ENCODE assay signal across 1 cellular context in genomic region chr7:140696679-140697446, GRCh38.
TF ChIP-seq lines count a peak whose summit lies in the region.

TSS of gene NDUFB2 (plus strand) at chr7:140696708. CDS start at chr7:140696745, 37 bp downstream.

TF ChIP-seq in HepG2, 621 proteins besides CTCF, POLR2A, EP300 and RAD21 (continued from another document and continues in another):
- TF ChIP-seq IRF1 (CRISPR knock-in tag; IDR thresholded peaks at IDR 0.05; ENCODE audit: low read depth) (0 out of 2 replicates have a peak, but pooled peaks have one; percentile 63), ZSCAN29 (CRISPR knock-in tag; conservative IDR thresholded peaks at IDR 0.05) (peak; percentile 66; the same call in 1 of the 2 replicates), ZBTB43 (CRISPR knock-in tag; conservative IDR thresholded peaks at IDR 0.05) (0 out of 2 replicates have a peak, but pooled peaks have one; percentile 28), ZNF501 (CRISPR knock-in tag; IDR thresholded peaks at IDR 0.05) (peak; percentile 77), CBFB (CRISPR knock-in tag; IDR thresholded peaks at IDR 0.05) (peak; percentile 77), ZNF784 (CRISPR knock-in tag; IDR thresholded peaks at IDR 0.05; ENCODE audit: borderline replicate concordance) (peak; percentile 23), CHD4 (IDR thresholded peaks at IDR 0.05; ENCODE audit: borderline replicate concordance, low read length) (no peak), ZNF446 (CRISPR knock-in tag; IDR thresholded peaks at IDR 0.05) (no peak), ZNF567 (CRISPR knock-in tag; IDR thresholded peaks at IDR 0.05; ENCODE audit: borderline replicate concordance) (peak; percentile 65), ZNF570 (CRISPR knock-in tag; IDR thresholded peaks at IDR 0.05; ENCODE audit: borderline replicate concordance) (no peak), HNRNPLL (IDR thresholded peaks at IDR 0.05; ENCODE audit: low read depth, low read length, poor library complexity, severe bottlenecking) (peak; percentile 81), TBP (CRISPR knock-in tag; IDR thresholded peaks at IDR 0.05) (no peak), CREM (IDR thresholded peaks at IDR 0.05) (peak; percentile 37; the same call in 1 of the 2 replicates), CREM (CRISPR knock-in tag; IDR thresholded peaks at IDR 0.05) (no peak), ZNF761 (CRISPR knock-in tag; conservative IDR thresholded peaks at IDR 0.05) (peak; percentile 85; the same call in 1 of the 2 replicates), ZFYVE20 (CRISPR knock-in tag; IDR thresholded peaks at IDR 0.05; ENCODE audit: borderline replicate concordance, low read depth) (no peak), TEAD2 (CRISPR knock-in tag; IDR thresholded peaks at IDR 0.05) (no peak), ZNF292 (CRISPR knock-in tag; IDR thresholded peaks at IDR 0.05; ENCODE audit: borderline replicate concordance, low read depth) (0 out of 2 replicates have a peak, but pooled peaks have one; percentile 15), RCOR2 (CRISPR knock-in tag; IDR thresholded peaks at IDR 0.05) (no peak), ZNF614 (CRISPR knock-in tag; IDR thresholded peaks at IDR 0.05; ENCODE audit: borderline replicate concordance) (no peak), POGK (CRISPR knock-in tag; conservative IDR thresholded peaks at IDR 0.05) (peak; percentile 85; the same call in 1 of the 2 replicates), CREB3 (CRISPR knock-in tag; IDR thresholded peaks at IDR 0.05) (no peak; the same call in 1 of the 2 replicates), ZNF260 (CRISPR knock-in tag; IDR thresholded peaks at IDR 0.05; ENCODE audit: borderline replicate concordance, low read depth) (no peak), SAFB2 (CRISPR knock-in tag; IDR thresholded peaks at IDR 0.05; ENCODE audit: borderline replicate concordance, low read depth) (no peak; the same call in 1 of the 2 replicates), FOXO1 (CRISPR knock-in tag; IDR thresholded peaks at IDR 0.05) (peak; percentile 9), ATF1 (CRISPR knock-in tag; IDR thresholded peaks at IDR 0.05) (no peak), ZFP1 (CRISPR knock-in tag; IDR thresholded peaks at IDR 0.05) (no peak), HOXA7 (CRISPR knock-in tag; IDR thresholded peaks at IDR 0.05) (0 out of 2 replicates have a peak, but pooled peaks have one; percentile 37), ZNF513 (CRISPR knock-in tag; conservative IDR thresholded peaks at IDR 0.05) (no peak), NFIB (CRISPR knock-in tag; IDR thresholded peaks at IDR 0.05; ENCODE audit: borderline replicate concordance) (no peak), ATM (IDR thresholded peaks at IDR 0.05; ENCODE audit: borderline replicate concordance) (no peak), ZNF607 (CRISPR knock-in tag; IDR thresholded peaks at IDR 0.05; ENCODE audit: borderline replicate concordance) (peak; percentile 79; the same call in 1 of the 2 replicates), ZNF563 (CRISPR knock-in tag; IDR thresholded peaks at IDR 0.05) (peak; percentile 40; the same call in 1 of the 2 replicates), SATB2 (CRISPR knock-in tag; IDR thresholded peaks at IDR 0.05) (no peak), KLF12 (CRISPR knock-in tag; IDR thresholded peaks at IDR 0.05; ENCODE audit: borderline replicate concordance) (peak; percentile 86)
- TF ChIP-seq, protein P1, sequence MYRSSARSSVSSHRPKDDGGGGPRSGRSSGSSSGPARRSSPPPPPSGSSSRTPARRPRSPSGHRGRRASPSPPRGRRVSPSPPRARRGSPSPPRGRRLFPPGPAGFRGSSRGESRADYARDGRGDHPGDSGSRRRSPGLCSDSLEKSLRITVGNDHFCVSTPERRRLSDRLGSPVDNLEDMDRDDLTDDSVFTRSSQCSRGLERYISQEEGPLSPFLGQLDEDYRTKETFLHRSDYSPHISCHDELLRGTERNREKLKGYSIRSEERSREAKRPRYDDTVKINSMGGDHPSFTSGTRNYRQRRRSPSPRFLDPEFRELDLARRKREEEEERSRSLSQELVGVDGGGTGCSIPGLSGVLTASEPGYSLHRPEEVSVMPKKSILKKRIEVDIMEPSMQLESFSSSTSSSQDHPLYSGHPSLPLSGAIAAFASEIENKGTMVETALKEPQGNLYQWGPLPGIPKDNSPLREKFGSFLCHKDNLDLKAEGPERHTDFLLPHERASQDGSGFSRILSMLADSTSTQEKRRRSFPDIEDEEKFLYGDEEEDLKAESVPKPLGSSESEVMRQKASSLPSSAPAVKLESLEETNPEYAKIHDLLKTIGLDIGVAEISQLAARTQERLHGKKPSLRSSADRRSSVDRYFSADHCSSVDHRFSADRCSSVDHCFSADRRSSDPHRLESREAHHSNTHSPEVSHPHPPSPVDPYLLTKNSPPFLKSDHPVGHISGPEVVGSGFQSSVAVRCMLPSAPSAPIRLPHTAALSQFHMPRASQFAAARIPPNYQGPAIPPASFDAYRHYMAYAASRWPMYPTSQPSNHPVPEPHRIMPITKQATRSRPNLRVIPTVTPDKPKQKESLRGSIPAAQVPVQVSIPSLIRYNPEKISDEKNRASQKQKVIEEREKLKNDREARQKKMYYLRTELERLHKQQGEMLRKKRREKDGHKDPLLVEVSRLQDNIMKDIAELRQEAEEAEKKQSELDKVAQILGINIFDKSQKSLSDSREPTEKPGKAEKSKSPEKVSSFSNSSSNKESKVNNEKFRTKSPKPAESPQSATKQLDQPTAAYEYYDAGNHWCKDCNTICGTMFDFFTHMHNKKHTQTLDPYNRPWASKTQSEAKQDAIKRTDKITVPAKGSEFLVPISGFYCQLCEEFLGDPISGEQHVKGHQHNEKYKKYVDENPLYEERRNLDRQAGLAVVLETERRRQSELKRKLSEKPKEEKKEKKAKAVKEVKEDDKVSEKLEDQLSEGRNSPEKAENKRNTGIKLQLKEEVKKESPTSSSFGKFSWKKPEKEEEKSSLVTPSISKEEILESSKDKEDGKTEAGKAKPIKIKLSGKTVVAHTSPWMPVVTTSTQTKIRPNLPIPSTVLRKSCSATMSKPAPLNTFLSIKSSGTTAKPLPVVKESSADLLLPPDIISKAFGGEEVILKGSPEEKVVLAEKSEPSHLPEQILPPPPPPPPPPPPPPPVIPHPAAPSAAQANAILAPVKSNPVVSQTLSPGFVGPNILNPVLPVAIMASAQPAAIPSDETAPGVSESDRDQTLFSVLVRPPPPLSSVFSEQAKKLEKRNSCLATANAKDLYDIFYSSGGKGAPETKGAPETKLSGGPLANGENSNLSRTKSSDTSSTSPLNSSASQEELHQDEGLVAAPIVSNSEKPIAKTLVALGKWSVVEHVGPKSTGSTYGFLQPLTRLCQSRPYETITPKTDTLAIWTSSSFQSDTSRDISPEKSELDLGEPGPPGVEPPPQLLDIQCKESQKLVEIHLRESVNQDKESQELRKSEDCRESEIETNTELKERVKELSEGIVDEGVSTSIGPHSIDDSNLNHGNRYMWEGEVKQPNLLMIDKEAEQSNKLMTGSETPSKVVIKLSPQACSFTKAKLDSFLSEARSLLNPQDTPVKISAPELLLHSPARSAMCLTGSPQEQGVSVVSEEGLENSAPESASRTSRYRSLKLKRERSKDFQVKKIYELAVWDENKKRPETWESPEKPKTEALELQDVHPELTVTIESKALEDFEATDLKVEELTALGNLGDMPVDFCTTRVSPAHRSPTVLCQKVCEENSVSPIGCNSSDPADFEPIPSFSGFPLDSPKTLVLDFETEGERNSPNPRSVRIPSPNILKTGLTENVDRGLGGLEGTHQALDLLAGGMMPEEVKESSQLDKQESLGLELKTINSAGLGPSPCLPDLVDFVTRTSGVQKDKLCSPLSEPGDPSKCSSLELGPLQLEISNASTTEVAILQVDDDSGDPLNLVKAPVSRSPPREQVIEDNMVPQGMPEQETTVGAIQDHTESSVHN (CRISPR knock-in tag; IDR thresholded peaks at IDR 0.05): peak; percentile 81; the same call in 1 of the 2 replicates
- TF ChIP-seq, protein P2, sequence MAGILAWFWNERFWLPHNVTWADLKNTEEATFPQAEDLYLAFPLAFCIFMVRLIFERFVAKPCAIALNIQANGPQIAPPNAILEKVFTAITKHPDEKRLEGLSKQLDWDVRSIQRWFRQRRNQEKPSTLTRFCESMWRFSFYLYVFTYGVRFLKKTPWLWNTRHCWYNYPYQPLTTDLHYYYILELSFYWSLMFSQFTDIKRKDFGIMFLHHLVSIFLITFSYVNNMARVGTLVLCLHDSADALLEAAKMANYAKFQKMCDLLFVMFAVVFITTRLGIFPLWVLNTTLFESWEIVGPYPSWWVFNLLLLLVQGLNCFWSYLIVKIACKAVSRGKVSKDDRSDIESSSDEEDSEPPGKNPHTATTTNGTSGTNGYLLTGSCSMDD (CRISPR knock-in tag; IDR thresholded peaks at IDR 0.05): no peak
- TF ChIP-seq, protein P3, sequence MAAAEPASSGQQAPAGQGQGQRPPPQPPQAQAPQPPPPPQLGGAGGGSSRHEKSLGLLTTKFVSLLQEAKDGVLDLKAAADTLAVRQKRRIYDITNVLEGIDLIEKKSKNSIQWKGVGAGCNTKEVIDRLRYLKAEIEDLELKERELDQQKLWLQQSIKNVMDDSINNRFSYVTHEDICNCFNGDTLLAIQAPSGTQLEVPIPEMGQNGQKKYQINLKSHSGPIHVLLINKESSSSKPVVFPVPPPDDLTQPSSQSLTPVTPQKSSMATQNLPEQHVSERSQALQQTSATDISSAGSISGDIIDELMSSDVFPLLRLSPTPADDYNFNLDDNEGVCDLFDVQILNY (CRISPR knock-in tag; conservative IDR thresholded peaks at IDR 0.05): peak; percentile 40
- TF ChIP-seq, protein P4, sequence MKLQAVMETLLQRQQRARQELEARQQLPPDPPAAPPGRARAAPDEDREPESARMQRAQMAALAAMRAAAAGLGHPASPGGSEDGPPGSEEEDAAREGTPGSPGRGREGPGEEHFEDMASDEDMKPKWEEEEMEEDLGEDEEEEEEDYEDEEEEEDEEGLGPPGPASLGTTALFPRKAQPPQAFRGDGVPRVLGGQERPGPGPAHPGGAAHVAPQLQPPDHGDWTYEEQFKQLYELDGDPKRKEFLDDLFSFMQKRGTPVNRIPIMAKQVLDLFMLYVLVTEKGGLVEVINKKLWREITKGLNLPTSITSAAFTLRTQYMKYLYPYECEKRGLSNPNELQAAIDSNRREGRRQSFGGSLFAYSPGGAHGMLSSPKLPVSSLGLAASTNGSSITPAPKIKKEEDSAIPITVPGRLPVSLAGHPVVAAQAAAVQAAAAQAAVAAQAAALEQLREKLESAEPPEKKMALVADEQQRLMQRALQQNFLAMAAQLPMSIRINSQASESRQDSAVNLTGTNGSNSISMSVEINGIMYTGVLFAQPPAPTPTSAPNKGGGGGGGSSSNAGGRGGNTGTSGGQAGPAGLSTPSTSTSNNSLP (IDR thresholded peaks at IDR 0.05; ENCODE audit: low read depth, low read length): no peak
- TF ChIP-seq, protein P5, sequence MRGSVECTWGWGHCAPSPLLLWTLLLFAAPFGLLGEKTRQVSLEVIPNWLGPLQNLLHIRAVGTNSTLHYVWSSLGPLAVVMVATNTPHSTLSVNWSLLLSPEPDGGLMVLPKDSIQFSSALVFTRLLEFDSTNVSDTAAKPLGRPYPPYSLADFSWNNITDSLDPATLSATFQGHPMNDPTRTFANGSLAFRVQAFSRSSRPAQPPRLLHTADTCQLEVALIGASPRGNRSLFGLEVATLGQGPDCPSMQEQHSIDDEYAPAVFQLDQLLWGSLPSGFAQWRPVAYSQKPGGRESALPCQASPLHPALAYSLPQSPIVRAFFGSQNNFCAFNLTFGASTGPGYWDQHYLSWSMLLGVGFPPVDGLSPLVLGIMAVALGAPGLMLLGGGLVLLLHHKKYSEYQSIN (CRISPR knock-in tag; IDR thresholded peaks at IDR 0.05; ENCODE audit: borderline replicate concordance): no peak
